9 cellular contexts compared by ENCODE assay signal in genomic region chr10:28679941-28680752, GRCh38. TPM values are rescaled to one million over a fixed set of nuclear protein-coding genes. Genes with fewer than 3 reads are reported as not detected.
DNase-seq lines count a peak whose midpoint lies in the region; ATAC-seq and TF ChIP-seq lines count a peak whose summit lies in the region.
"Had no signal": no experiment of that assay in that cellular context is flagged by ENCODE, and none has a peak within 500 bp of the region (broad histone marks: within the 10 kb centered on the region; RNA-seq: fewer than 3 reads in every experiment).

No MANE protein-coding gene starts in this region.

- H3K27ac Mint-ChIP-seq in MCF 10A (ENCODE audit: low read depth, unreplicated experiment) = peak overlapping the region; percentile 18

- CTCF ChIA-PET in MCF 10A (lab: Yijun Ruan, JAX) = interaction anchor here (0.6 to 4.3 kb wide), 13 partner anchors 14 to 475 kb away, joined by 3 to 17 read pairs (median 3); no protein-coding TSS in a partner anchor

- peaks cover 74% of the 10 kb centered on the region for H4K20me1 ChIP-seq in BLaER1

- H3K36me3 ChIP-seq in BLaER1 (peaks cover 39% of the 10 kb centered on the region), mesodermal cell (ENCODE audit: control insufficient read depth, insufficient read depth, low read length) (peaks cover 69% of the 10 kb centered on the region), gastrocnemius medialis (no peaks in the 10 kb centered on the region)

- intact Hi-C loops in MCF 10A (cut with micrococcal nuclease) (loop anchor here (5.0 kb wide), 3 partner anchors 212 to 562 kb away; no protein-coding TSS in a partner anchor), gastrocnemius medialis (cut with DNase I; ENCODE audit: low total_unique reads) (loop anchor here (5.0 to 10.0 kb wide), 4 partner anchors 212 to 1825 kb away; no protein-coding TSS in a partner anchor)

- peak overlapping the region; percentile 95 for H3K9ac ChIP-seq in BLaER1

- H3K4me1 ChIP-seq in BLaER1 = peaks cover 57% of the 10 kb centered on the region
- peaks cover 19% of the 10 kb centered on the region for H3K4me1 ChIP-seq in mesodermal cell (ENCODE audit: control insufficient read depth, insufficient read depth, low read length, poor library complexity, severe bottlenecking)
- H3K4me1 ChIP-seq in gastrocnemius medialis = peaks cover 18 to 21% of the 10 kb centered on the region in 2 donors

- peak overlapping the region; percentile 88 for H3K4me2 ChIP-seq in BLaER1

- H3K4me3 ChIP-seq in BLaER1 (peak overlapping the region; percentile 99), LNCaP clone FGC (ENCODE audit: low read depth, low read length) (peak overlapping the region; percentile 71), mesodermal cell (ENCODE audit: extremely low read depth, insufficient read depth, low read length, poor library complexity, severe bottlenecking) (peak overlapping the region; percentile 100), gastrocnemius medialis (no peak overlapping the region)

- H3K4me1 Mint-ChIP-seq in MCF 10A (ENCODE audit: insufficient read depth, unreplicated experiment) = peaks cover 7% of the 10 kb centered on the region

- peak; percentile 87 for DNase-seq in LNCaP clone FGC (ENCODE audit: low read depth)
- peak; percentile 43 for DNase-seq in MCF 10A (ENCODE audit: unreplicated experiment)
- DNase-seq in DMS 273 (lab: John Stamatoyannopoulos, UW; ENCODE audit: unreplicated experiment) = no peak
- no peak for DNase-seq in gastrocnemius medialis
- no peak for DNase-seq in stimulated activated CD4-positive, alpha-beta T cell treated with anti-CD3 and anti-CD28 coated beads, Interleukin-4, amount 100 ng/mL, for 1 hour

- no peaks in the 10 kb centered on the region for H3K9me3 Mint-ChIP-seq in MCF 10A (ENCODE audit: unreplicated experiment)

- no peaks in the 10 kb centered on the region for H3K9me3 ChIP-seq in BLaER1
- H3K9me3 ChIP-seq in mesodermal cell (ENCODE audit: control insufficient read depth, low read length) = no peaks in the 10 kb centered on the region
- H3K9me3 ChIP-seq in gastrocnemius medialis = no peaks in the 10 kb centered on the region

- in situ Hi-C loops in gastrocnemius medialis (cut with MboI; ENCODE audit: low sequenced_read_pairs in 4 of 4) = loop anchor here in 1 of 4 donors (10.0 kb wide), 1 partner anchor 305 kb away; no protein-coding TSS in a partner anchor

- POLR2A ChIA-PET in MCF 10A (lab: Yijun Ruan, JAX) = interaction anchor here (0.9 to 2.2 kb wide), 6 partner anchors 12 to 449 kb away, joined by 4 to 13 read pairs (median 5); no protein-coding TSS in a partner anchor

- H3K4me3 Mint-ChIP-seq in MCF 10A (ENCODE audit: unreplicated experiment) = peak overlapping the region; percentile 91

- H3K27me3 ChIP-seq in BLaER1 (no peaks in the 10 kb centered on the region), gastrocnemius medialis (peaks cover 0 to 13% (median 4%) of the 10 kb centered on the region in 3 donors)

- H3K27ac ChIP-seq in BLaER1 (peak overlapping the region; percentile 93), mesodermal cell (ENCODE audit: low read depth, low read length, severe bottlenecking) (peak overlapping the region; percentile 96), gastrocnemius medialis (no peak overlapping the region)
- H3K27ac ChIP-seq: epithelial cell of prostate had no signal

- no TSS peak for BruUV-seq in MCF 10A (replicated peaks; lab: Mats Ljungman, UMichigan)

- ATAC-seq in GM21825 (IDR thresholded peaks at IDR 0.05; ENCODE audit: unreplicated experiment) (no peak), gastrocnemius medialis (no peak)

- 0 to 7% methylated on average over 9 to 11 of the region's 16 CpGs for WGBS in mesodermal cell (ENCODE audit: insufficient coverage in 2 of 2), 2 experiments

- TF ChIP-seq CTCF in LNCaP clone FGC (IDR thresholded peaks at IDR 0.05; ENCODE audit: control insufficient read depth, extremely low read depth, insufficient read depth) (peak; percentile 30; the same call in 1 of the 2 replicates), MCF 10A (IDR thresholded peaks at IDR 0.05; ENCODE audit: unreplicated experiment) (peak; percentile 27), gastrocnemius medialis (IDR thresholded peaks at IDR 0.05 in 4 of 5, conservative IDR thresholded peaks at IDR 0.05 in 1 of 5) (no peak)

- peaks cover 20% of the 10 kb centered on the region for H3K36me3 Mint-ChIP-seq in MCF 10A (ENCODE audit: insufficient read depth, unreplicated experiment)

- no peak for TF ChIP-seq POLR2A in gastrocnemius medialis (IDR thresholded peaks at IDR 0.05)

- peaks cover 7% of the 10 kb centered on the region for H3K27me3 Mint-ChIP-seq in MCF 10A (ENCODE audit: insufficient read depth, unreplicated experiment)

RNA-seq across cellular contexts. Expression of gene BAMBI, which starts 2.8 kb away (rescaled TPM):
- total RNA-seq in MCF 10A (2022) (21.2 and 31.6 TPM in 2 replicates), gastrocnemius medialis (1 to 10 TPM in 1 of 4 donors, under 1 TPM in 2, not detected in 1; 0.31 to 1.8 (median 0.82) TPM)
- polyA plus RNA-seq in mesodermal cell (2013, experiment 1 of 2) = 496 TPM
- polyA plus RNA-seq in mesodermal cell (2013, experiment 2 of 2) = 515 TPM

Comparison
In these comparisons a context has a peak if more than half of its experiments do, and no peak if none do; other contexts are left out.
1. H3K27ac ChIP-seq: peak in BLaER1 (single experiment) and mesodermal cell (single experiment); none in gastrocnemius medialis (0 of 4).
2. H3K4me3 ChIP-seq: peak in BLaER1 (single experiment), LNCaP clone FGC (single experiment) and mesodermal cell (single experiment); none in gastrocnemius medialis (0 of 4).
3. DNase-seq: peak in LNCaP clone FGC (single experiment) and MCF 10A (single experiment); none in DMS 273 (single experiment), gastrocnemius medialis (0 of 2) and stimulated activated CD4-positive, alpha-beta T cell treated with anti-CD3 and anti-CD28 coated beads, Interleukin-4, amount 100 ng/mL, for 1 hour (single experiment).
4. CTCF ChIP-seq: peak in LNCaP clone FGC (single experiment) and MCF 10A (single experiment); none in gastrocnemius medialis (0 of 5).